In genomic region chr11:122020902-122021301, GRCh38 we compare ENCODE assay signal across 11 cellular contexts.
DNase-seq lines count a peak whose midpoint lies in the region; ATAC-seq, FAIRE-seq and TF ChIP-seq lines count a peak whose summit lies in the region.
"Had no signal": no experiment of that assay in that cellular context is flagged by ENCODE, and none has a peak within 500 bp of the region (broad histone marks: within the 10 kb centered on the region; RNA-seq: fewer than 3 reads in every experiment).

No MANE protein-coding gene starts in this region.

- no peaks in the 10 kb centered on the region for H3K4me1 Mint-ChIP-seq in astrocyte (ENCODE audit: low read depth, unreplicated experiment)
- no peaks in the 10 kb centered on the region for H3K4me1 Mint-ChIP-seq in activated CD8-positive, alpha-beta T cell treated with anti-CD3 and anti-CD28 coated beads for 36 hours (ENCODE audit: low read depth)

- H3K9ac ChIP-seq in astrocyte (ENCODE audit: low read length): no peak overlapping the region

- peak; percentile 25; the same call in 1 of the 2 replicates for TF ChIP-seq RAD21 in Ishikawa (IDR thresholded peaks at IDR 0.05; ENCODE audit: low read depth)

- H3K27me3 ChIP-seq in astrocyte (ENCODE audit: insufficient read depth, low read length) (no peaks in the 10 kb centered on the region), left lung (no peaks in the 10 kb centered on the region)

- intact Hi-C loops in left lung (cut with DNase I): no loop called here
- intact Hi-C loops in activated CD8-positive, alpha-beta T cell treated with anti-CD3 and anti-CD28 coated beads for 36 hours (cut with micrococcal nuclease): no loop called here

- POLR2A ChIA-PET in activated CD8-positive, alpha-beta T cell treated with anti-CD3 and anti-CD28 coated beads for 36 hours (lab: Charles Lee): no interaction called here

- H3K4me1 ChIP-seq in astrocyte (ENCODE audit: insufficient read depth, low read length) (no peaks in the 10 kb centered on the region), left lung (no peaks in the 10 kb centered on the region)

- H4K20me1 ChIP-seq in astrocyte (ENCODE audit: insufficient read depth, low read length): no peaks in the 10 kb centered on the region

- H3K9me3 ChIP-seq in astrocyte (ENCODE audit: insufficient read depth, low read depth, low read length): no peaks in the 10 kb centered on the region
- no peaks in the 10 kb centered on the region for H3K9me3 ChIP-seq in left lung

- no peak for TF ChIP-seq EP300 in Ishikawa (IDR thresholded peaks at IDR 0.05; ENCODE audit: borderline replicate concordance)

- TF ChIP-seq CTCF in AG09309 (IDR thresholded peaks at IDR 0.05; ENCODE audit: control insufficient read depth, insufficient read depth, low read depth, low read length, missing control alignments) (peak; percentile 28), astrocyte (IDR thresholded peaks at IDR 0.05; ENCODE audit: insufficient read depth, low read depth, low read length) (peak; percentile 61), left lung (IDR thresholded peaks at IDR 0.05) (peak in 1 of 2 donors; percentile 21)
- no peak for TF ChIP-seq CTCF in activated CD8-positive, alpha-beta T cell treated with anti-CD3 and anti-CD28 coated beads for 36 hours (IDR thresholded peaks at IDR 0.05)

- H3K9me3 Mint-ChIP-seq in astrocyte (ENCODE audit: unreplicated experiment): no peaks in the 10 kb centered on the region
- no peaks in the 10 kb centered on the region for H3K9me3 Mint-ChIP-seq in activated CD8-positive, alpha-beta T cell treated with anti-CD3 and anti-CD28 coated beads for 36 hours

- no peak overlapping the region for H3K27ac Mint-ChIP-seq in astrocyte (ENCODE audit: unreplicated experiment)
- no peak overlapping the region for H3K27ac Mint-ChIP-seq in activated CD8-positive, alpha-beta T cell treated with anti-CD3 and anti-CD28 coated beads for 36 hours

- H3K36me3 ChIP-seq in astrocyte (ENCODE audit: insufficient read depth, low read length) (no peaks in the 10 kb centered on the region), left lung (no peaks in the 10 kb centered on the region)

- no peak overlapping the region for H3K4me3 Mint-ChIP-seq in astrocyte (ENCODE audit: unreplicated experiment)
- H3K4me3 Mint-ChIP-seq in activated CD8-positive, alpha-beta T cell treated with anti-CD3 and anti-CD28 coated beads for 36 hours: no peak overlapping the region

- H3K79me2 ChIP-seq in astrocyte (ENCODE audit: insufficient read depth, low read length): no peaks in the 10 kb centered on the region

- no peak overlapping the region for H3K4me2 ChIP-seq in astrocyte (ENCODE audit: low read length)

- H3K4me3 ChIP-seq in AG09309 (ENCODE audit: control insufficient read depth, low read depth, low read length) (no peak overlapping the region), astrocyte (ENCODE audit: insufficient read depth, low read depth, low read length) (no peak overlapping the region), left lung (no peak overlapping the region)
- H3K4me3 ChIP-seq: K562 had no signal

- H2AFZ ChIP-seq in astrocyte (ENCODE audit: low read depth, low read length): no peak overlapping the region

- no peaks in the 10 kb centered on the region for H3K27me3 Mint-ChIP-seq in astrocyte (ENCODE audit: low read depth, unreplicated experiment)
- H3K27me3 Mint-ChIP-seq in activated CD8-positive, alpha-beta T cell treated with anti-CD3 and anti-CD28 coated beads for 36 hours: peaks cover 2% of the 10 kb centered on the region

- FAIRE-seq in astrocyte (lab: Jason Lieb, UNC): peak; percentile 76
- FAIRE-seq: K562 had no signal

- no peak for DNase-seq in AG09309 (ENCODE audit: low read depth)
- no peak for DNase-seq in astrocyte (ENCODE audit: low read depth)
- no peak for DNase-seq in left lung
- no peak for DNase-seq in NCI-H2107 treated with DMSO at 0.1 percent for 48 hours (lab: John Stamatoyannopoulos, UW; ENCODE audit: unreplicated experiment)
- no peak for DNase-seq in activated CD8-positive, alpha-beta T cell treated with anti-CD3 and anti-CD28 coated beads for 36 hours
- DNase-seq in activated T-cell treated with anti-CD3 and anti-CD28 coated beads, Interleukin-2, amount 50 U/mL, for 1 hour: no peak
- DNase-seq in Ammon's horn (ENCODE audit: low spot score): no peak
- DNase-seq: anterior cingulate cortex, hippocampal formation had no signal

- peak; percentile 15 for ATAC-seq in left lung
- no peak for ATAC-seq in activated CD8-positive, alpha-beta T cell treated with anti-CD3 and anti-CD28 coated beads for 36 hours
- ATAC-seq: K562 had no signal

- no peak overlapping the region for H3K27ac ChIP-seq in astrocyte (ENCODE audit: low read depth, low read length)
- H3K27ac ChIP-seq in left lung: no peak overlapping the region

- H3K36me3 Mint-ChIP-seq in astrocyte (ENCODE audit: low read depth, unreplicated experiment): no peaks in the 10 kb centered on the region
- H3K36me3 Mint-ChIP-seq in activated CD8-positive, alpha-beta T cell treated with anti-CD3 and anti-CD28 coated beads for 36 hours (ENCODE audit: low read depth): no peaks in the 10 kb centered on the region

- CTCF ChIA-PET in activated CD8-positive, alpha-beta T cell treated with anti-CD3 and anti-CD28 coated beads for 36 hours (lab: Charles Lee): no interaction called here

TF ChIP-seq in Ishikawa, 13 proteins besides CTCF, POLR2A, EP300 and RAD21:
- TF ChIP-seq NFIC (IDR thresholded peaks at IDR 0.05) (no peak), REST (IDR thresholded peaks at IDR 0.05; ENCODE audit: low read depth) (no peak), EGR1 (IDR thresholded peaks at IDR 0.05) (no peak)
